8 cellular contexts compared by ENCODE assay signal in genomic region chr12:15789215-15790171, GRCh38. TPM values are rescaled to one million over a fixed set of nuclear protein-coding genes. Genes with fewer than 3 reads are reported as not detected.
A peak's percentile ranks its signal among the peaks of the same experiment; 100 is the strongest.
DNase-seq lines count a peak whose midpoint lies in the region; ATAC-seq and TF ChIP-seq lines count a peak whose summit lies in the region.

Gene EPS8, minus strand, starts transcription at chr12:15789388. Its CDS starts 106,437 bp downstream, at chr12:15682951.

- peak within 1 kb of the TSS; percentile 79 for H3K4me3 Mint-ChIP-seq in activated CD4-positive, alpha-beta memory T cell treated with anti-CD3 and anti-CD28 coated beads for 36 hours

- no peaks in the 10 kb centered on the region for H3K36me3 ChIP-seq in duodenal mucosa (ENCODE audit: control insufficient read depth in 1 of 2, insufficient read depth in 2 of 2, low read length in 2 of 2)

- H3K27ac ChIP-seq in duodenal mucosa (ENCODE audit: low read depth, low read length) = peak within 1 kb of the TSS; percentile 79

- 1% methylated on average over 58 to 75 of the region's 85 CpGs for WGBS in lower leg skin, 2 donors

- peaks cover 14% of the 10 kb centered on the region for H3K4me1 Mint-ChIP-seq in activated CD4-positive, alpha-beta memory T cell treated with anti-CD3 and anti-CD28 coated beads for 36 hours (ENCODE audit: low read depth)

- POLR2A ChIA-PET in activated CD4-positive, alpha-beta memory T cell treated with anti-CD3 and anti-CD28 coated beads for 36 hours (lab: Charles Lee) = interaction anchor here (0.6 to 1.1 kb wide), 2 partner anchors 96 to 122 kb away, joined by 3 read pairs; partner anchors contain the start of gene DERA

- H3K9ac ChIP-seq in duodenal mucosa (ENCODE audit: low read depth in 1 of 2, low read length in 2 of 2) = peak within 1 kb of the TSS; percentile 72 to 90

- H3K27ac Mint-ChIP-seq in activated CD4-positive, alpha-beta memory T cell treated with anti-CD3 and anti-CD28 coated beads for 36 hours = peak within 1 kb of the TSS; percentile 15

- peak; percentile 60 to 96 (median 88) for DNase-seq in C1 segment of cervical spinal cord (lab: John Stamatoyannopoulos, UW)
- peak; percentile 91 for DNase-seq in NCI-H69 (lab: John Stamatoyannopoulos, UW)
- peak; percentile 91 for DNase-seq in activated CD4-positive, alpha-beta memory T cell treated with anti-CD3 and anti-CD28 coated beads for 36 hours
- DNase-seq in lower leg skin (ENCODE audit: low spot score in 2 of 2) = peak; percentile 82 to 97
- DNase-seq in stimulated activated CD4-positive, alpha-beta T cell treated with anti-CD3 and anti-CD28 coated beads, Interleukin-4, amount 100 ng/mL, for 4 hours = peak; percentile 84 to 90

- H3K27me3 Mint-ChIP-seq in activated CD4-positive, alpha-beta memory T cell treated with anti-CD3 and anti-CD28 coated beads for 36 hours = peaks cover 33% of the 10 kb centered on the region

- no peaks in the 10 kb centered on the region for H3K27me3 ChIP-seq in duodenal mucosa (ENCODE audit: control insufficient read depth in 1 of 2, insufficient read depth in 2 of 2, low read length in 2 of 2)

- TF ChIP-seq POLR2A in lower leg skin (IDR thresholded peaks at IDR 0.05) = peak in 1 of 2 donors; percentile 59

- H3K4me1 ChIP-seq in duodenal mucosa (ENCODE audit: control insufficient read depth in 1 of 2, insufficient read depth in 2 of 2, low read length in 2 of 2) = peaks cover 2 to 13% of the 10 kb centered on the region in 2 donors

- TF ChIP-seq CTCF in lower leg skin (IDR thresholded peaks at IDR 0.05) = no peak

- peak; percentile 78 for ATAC-seq in GM19372 (IDR thresholded peaks at IDR 0.05; ENCODE audit: low read depth, unreplicated experiment)
- ATAC-seq in HG03520 (IDR thresholded peaks at IDR 0.05; ENCODE audit: unreplicated experiment) = peak; percentile 88

- no peaks in the 10 kb centered on the region for H3K36me3 Mint-ChIP-seq in activated CD4-positive, alpha-beta memory T cell treated with anti-CD3 and anti-CD28 coated beads for 36 hours

- H3K9me3 Mint-ChIP-seq in activated CD4-positive, alpha-beta memory T cell treated with anti-CD3 and anti-CD28 coated beads for 36 hours = no peaks in the 10 kb centered on the region

- no peaks in the 10 kb centered on the region for H3K9me3 ChIP-seq in duodenal mucosa (ENCODE audit: control insufficient read depth in 1 of 2, low read length in 2 of 2)

- CTCF ChIA-PET in activated CD4-positive, alpha-beta memory T cell treated with anti-CD3 and anti-CD28 coated beads for 36 hours (lab: Charles Lee) = interaction anchor here (0.9 to 1.5 kb wide), 3 partner anchors 66 to 205 kb away, joined by 3 to 5 read pairs (median 4); no protein-coding TSS in a partner anchor

- intact Hi-C loops in activated CD4-positive, alpha-beta memory T cell treated with anti-CD3 and anti-CD28 coated beads for 36 hours (cut with micrococcal nuclease) = loop anchor here (1.0 to 2.0 kb wide), 5 partner anchors 19 to 257 kb away; partner anchors contain the start of gene STRAP
- intact Hi-C loops in lower leg skin (cut with DNase I; ENCODE audit: low total_unique reads) = no loop called here

- H3K4me3 ChIP-seq in duodenal mucosa (ENCODE audit: low read depth in 1 of 2, low read length in 2 of 2) = peak within 1 kb of the TSS; percentile 77 to 94
- H3K4me3 ChIP-seq in lower leg skin (ENCODE audit: low read depth, poor library complexity, severe bottlenecking) = peak within 1 kb of the TSS; percentile 67

RNA-seq across cellular contexts. Expression of gene EPS8, which starts in this region (rescaled TPM):
- 1 to 10 TPM; 3.2 to 3.5 TPM for total RNA-seq in activated CD4-positive, alpha-beta memory T cell treated with anti-CD3 and anti-CD28 coated beads for 36 hours
- 10 to 100 TPM; 26.1 to 43.2 (median 32.3) TPM for total RNA-seq in lower leg skin

Comparison
In these comparisons a context has a peak if more than half of its experiments do, and no peak if none do; other contexts are left out.
1. Peak in every context shown above with its lines: DNase-seq, ATAC-seq, H3K4me3 ChIP-seq and H3K27ac ChIP-seq.
2. RNA of gene EPS8 (total RNA-seq): 26.1 to 43.2 TPM in lower leg skin; 3.2 to 3.5 TPM in activated CD4-positive, alpha-beta memory T cell treated with anti-CD3 and anti-CD28 coated beads for 36 hours; every median in the first group is over 4 times any median in the second.